8 cellular contexts compared by ENCODE assay signal in the genomic region with DNA sequence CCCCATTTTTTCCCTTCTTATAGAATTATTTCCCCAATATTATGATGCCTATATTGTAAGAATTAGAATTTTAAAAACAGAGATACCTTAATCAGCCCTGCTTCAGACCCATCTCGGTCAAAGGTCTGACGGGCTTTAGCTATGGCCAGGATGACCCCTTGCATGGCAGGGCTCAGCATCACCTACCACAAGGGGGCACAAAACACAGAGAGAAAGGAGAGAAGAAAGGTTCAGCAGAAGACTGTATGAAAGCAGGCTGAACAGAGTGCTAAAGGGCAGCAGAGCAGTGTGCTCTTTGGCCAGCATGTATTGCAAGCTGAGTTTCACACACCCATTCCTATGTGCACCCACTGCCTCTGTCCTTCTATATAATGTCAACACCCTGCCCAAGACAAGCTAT. TPM values are rescaled to one million over a fixed set of nuclear protein-coding genes. Genes with fewer than 3 reads are reported as not detected.
A peak's percentile ranks its signal among the peaks of the same experiment; 100 is the strongest.
DNase-seq lines count a peak whose midpoint lies in the region; ATAC-seq and TF ChIP-seq lines count a peak whose summit lies in the region.

No MANE protein-coding gene starts in this region.

- H3K4me3 ChIP-seq in KMS-11 (IDR thresholded peaks at IDR 0.05; ENCODE audit: insufficient read depth, low read depth, low read length) = no peak overlapping the region

- intact Hi-C loops in activated naive CD4-positive, alpha-beta T cell treated with anti-CD3 and anti-CD28 coated beads for 36 hours (cut with micrococcal nuclease) = loop anchor here (2.0 kb wide), 1 partner anchor 454 kb away; no protein-coding TSS in a partner anchor
- intact Hi-C loops in activated B cell treated with CpG ODN at 0.5 μM for 24 hours (cut with micrococcal nuclease) = loop anchor here (1.0 to 2.0 kb wide), 3 partner anchors 68 to 455 kb away; partner anchors contain the start of gene USP28

- H3K9ac ChIP-seq in KMS-11 = no peak overlapping the region

- no peaks in the 10 kb centered on the region for H3K79me2 ChIP-seq in KMS-11 (ENCODE audit: insufficient read depth, low read depth)

- H3K9me3 Mint-ChIP-seq in activated naive CD4-positive, alpha-beta T cell treated with anti-CD3 and anti-CD28 coated beads for 36 hours = no peaks in the 10 kb centered on the region
- no peaks in the 10 kb centered on the region for H3K9me3 Mint-ChIP-seq in activated B cell treated with CpG ODN at 0.5 μM for 24 hours

- H2AFZ ChIP-seq in KMS-11 (ENCODE audit: low read depth) = no peak overlapping the region

- peaks cover 19% of the 10 kb centered on the region for H3K36me3 Mint-ChIP-seq in activated naive CD4-positive, alpha-beta T cell treated with anti-CD3 and anti-CD28 coated beads for 36 hours (ENCODE audit: low read depth)
- H3K36me3 Mint-ChIP-seq in activated B cell treated with CpG ODN at 0.5 μM for 24 hours (ENCODE audit: low read depth) = peaks cover 86% of the 10 kb centered on the region

- CTCF ChIA-PET in activated naive CD4-positive, alpha-beta T cell treated with anti-CD3 and anti-CD28 coated beads for 36 hours (lab: Charles Lee) = interaction anchor here (0.6 to 1.5 kb wide), 6 partner anchors 8 to 455 kb away, joined by 3 to 6 read pairs (median 3); no protein-coding TSS in a partner anchor
- CTCF ChIA-PET in activated B cell treated with CpG ODN at 0.5 μM for 24 hours (lab: Charles Lee) = interaction anchor here (0.7 to 5.3 kb wide), 12 partner anchors 9 to 455 kb away, joined by 3 to 113 read pairs (median 4); partner anchors contain the start of gene USP28

- H3K4me2 ChIP-seq in KMS-11 = no peak overlapping the region

- POLR2A ChIA-PET in activated B cell treated with CpG ODN at 0.5 μM for 24 hours (lab: Charles Lee) = interaction anchor here (0.6 to 1.2 kb wide), 4 partner anchors 32 to 200 kb away, joined by 3 to 4 read pairs (median 3); no protein-coding TSS in a partner anchor

- H3K4me3 Mint-ChIP-seq in activated naive CD4-positive, alpha-beta T cell treated with anti-CD3 and anti-CD28 coated beads for 36 hours = no peak overlapping the region
- no peak overlapping the region for H3K4me3 Mint-ChIP-seq in activated B cell treated with CpG ODN at 0.5 μM for 24 hours

- no peaks in the 10 kb centered on the region for H4K20me1 ChIP-seq in KMS-11 (ENCODE audit: insufficient read depth)

- no peak overlapping the region for H3K27ac Mint-ChIP-seq in activated naive CD4-positive, alpha-beta T cell treated with anti-CD3 and anti-CD28 coated beads for 36 hours
- no peak overlapping the region for H3K27ac Mint-ChIP-seq in activated B cell treated with CpG ODN at 0.5 μM for 24 hours

- no peaks in the 10 kb centered on the region for H3K27me3 Mint-ChIP-seq in activated naive CD4-positive, alpha-beta T cell treated with anti-CD3 and anti-CD28 coated beads for 36 hours (ENCODE audit: low read depth)
- H3K27me3 Mint-ChIP-seq in activated B cell treated with CpG ODN at 0.5 μM for 24 hours = no peaks in the 10 kb centered on the region

- H3K4me1 ChIP-seq in KMS-11 (ENCODE audit: low read depth, poor library complexity, severe bottlenecking) = no peaks in the 10 kb centered on the region

- no peaks in the 10 kb centered on the region for H3K36me3 ChIP-seq in KMS-11 (ENCODE audit: insufficient read depth)

- H3K4me1 Mint-ChIP-seq in activated naive CD4-positive, alpha-beta T cell treated with anti-CD3 and anti-CD28 coated beads for 36 hours (ENCODE audit: low read depth) = no peaks in the 10 kb centered on the region
- H3K4me1 Mint-ChIP-seq in activated B cell treated with CpG ODN at 0.5 μM for 24 hours = peaks cover 1% of the 10 kb centered on the region

- peak; percentile 9 for DNase-seq in activated naive CD4-positive, alpha-beta T cell treated with anti-CD3 and anti-CD28 coated beads for 36 hours
- DNase-seq in activated naive CD4-positive, alpha-beta T cell treated with anti-CD3 and anti-CD28 coated beads, Interleukin-2, amount 50 U/mL, for 16 hours = no peak
- DNase-seq in activated B cell treated with CpG ODN at 0.5 μM for 24 hours (no peak), islet precursor cell (peak; percentile 75), GM19240 (ENCODE audit: insufficient read length, low spot score) (no peak)

- no peaks in the 10 kb centered on the region for H3K27me3 ChIP-seq in KMS-11 (ENCODE audit: insufficient read depth, low read depth)

- peak; percentile 57 for ATAC-seq in activated B cell treated with CpG ODN at 0.5 μM for 24 hours (ENCODE audit: low read depth)
- ATAC-seq in GM19023 (IDR thresholded peaks at IDR 0.05; ENCODE audit: unreplicated experiment) = no peak
- ATAC-seq in GM18520 (IDR thresholded peaks at IDR 0.05; ENCODE audit: unreplicated experiment) = no peak

- H3K27ac ChIP-seq in KMS-11 = no peak overlapping the region

- peak; percentile 56 for TF ChIP-seq CTCF in KMS-11 (conservative IDR thresholded peaks at IDR 0.05; ENCODE audit: low read depth, low read length)
- TF ChIP-seq CTCF in activated B cell treated with CpG ODN at 0.5 μM for 24 hours (IDR thresholded peaks at IDR 0.05) = no peak

RNA-seq across cellular contexts. Expression of gene CLDN25, which starts 26.8 kb away (rescaled TPM):
- not detected for total RNA-seq in activated naive CD4-positive, alpha-beta T cell treated with anti-CD3 and anti-CD28 coated beads for 36 hours
- not detected in 2 replicates for total RNA-seq in activated B cell treated with CpG ODN at 0.5 μM for 24 hours

RNA-seq across cellular contexts. Expression of gene ZW10, which starts 32.9 kb away (rescaled TPM):
- total RNA-seq in activated naive CD4-positive, alpha-beta T cell treated with anti-CD3 and anti-CD28 coated beads for 36 hours = 10 to 100 TPM; 10.7 to 11.6 TPM
- total RNA-seq in activated B cell treated with CpG ODN at 0.5 μM for 24 hours = 13.8 and 15.5 TPM in 2 replicates

Comparison
In these comparisons a context has a peak if more than half of its experiments do, and no peak if none do; other contexts are left out.
1. DNase-seq: peak in activated naive CD4-positive, alpha-beta T cell treated with anti-CD3 and anti-CD28 coated beads for 36 hours (single experiment) and islet precursor cell (single experiment); none in activated naive CD4-positive, alpha-beta T cell treated with anti-CD3 and anti-CD28 coated beads, Interleukin-2, amount 50 U/mL, for 16 hours (single experiment), activated B cell treated with CpG ODN at 0.5 μM for 24 hours (single experiment) and GM19240 (single experiment).